Comparison of ENCODE assay signal across 8 cellular contexts in the genomic region with DNA sequence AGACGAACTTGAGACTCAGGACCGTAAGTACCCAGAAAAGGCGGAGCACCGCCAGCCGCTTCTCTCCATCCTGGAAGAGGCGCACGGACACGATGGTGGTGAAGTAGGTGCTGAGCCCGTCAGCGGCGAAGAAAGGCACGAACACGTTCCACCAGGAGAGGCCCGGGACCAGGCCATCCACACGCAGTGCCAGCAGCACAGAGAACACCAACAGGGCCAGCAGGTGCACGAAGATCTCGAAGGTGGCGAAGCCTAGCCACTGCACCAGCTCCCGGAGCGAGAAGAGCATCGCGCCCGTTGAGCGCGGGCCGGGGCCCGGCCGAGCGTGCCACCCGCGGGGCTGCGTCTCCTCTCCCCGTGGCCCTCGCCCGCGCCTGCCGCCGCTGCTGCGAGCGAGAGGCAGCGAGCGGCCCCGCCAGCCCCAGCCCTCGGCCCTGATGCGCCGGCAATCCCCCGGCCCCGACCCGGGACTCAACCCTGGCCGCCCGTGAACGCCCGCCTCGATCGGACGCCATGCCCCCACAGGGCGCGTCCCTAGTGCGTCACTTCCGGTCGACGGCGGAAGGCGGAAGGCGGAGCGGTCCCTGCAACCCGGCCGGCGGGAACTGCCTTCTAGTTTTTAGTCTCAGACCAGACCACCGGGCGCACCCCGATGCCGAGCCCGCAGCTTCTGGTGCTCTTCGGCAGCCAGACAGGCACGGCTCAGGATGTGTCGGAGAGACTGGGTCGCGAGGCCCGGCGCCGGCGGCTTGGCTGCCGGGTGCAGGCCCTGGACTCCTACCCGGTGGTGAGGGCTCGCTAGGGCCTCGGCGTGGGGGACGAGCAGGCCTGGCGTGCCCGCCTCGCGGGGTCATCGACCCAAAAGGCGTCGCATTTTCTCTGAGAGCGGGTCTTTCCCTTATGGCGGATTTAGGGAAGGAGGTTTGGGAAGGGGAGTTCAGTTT. TPM values are rescaled to one million over a fixed set of nuclear protein-coding genes. Genes with fewer than 3 reads are reported as not detected.
DNase-seq lines count a peak whose midpoint lies in the region; ATAC-seq lines count a peak whose summit lies in the region.

TSS of gene NDOR1 (plus strand) at position 575 of the 944 bp plus-strand sequence. CDS start at position 653, 78 bp downstream.
A gene with protein sequence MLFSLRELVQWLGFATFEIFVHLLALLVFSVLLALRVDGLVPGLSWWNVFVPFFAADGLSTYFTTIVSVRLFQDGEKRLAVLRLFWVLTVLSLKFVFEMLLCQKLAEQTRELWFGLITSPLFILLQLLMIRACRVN (minus strand): TSS at position 523 of the 944 bp plus-strand sequence. CDS start 234 bp downstream, at position 289.

- H3K27me3 Mint-ChIP-seq in naive thymus-derived CD8-positive, alpha-beta T cell, result no peaks in the 10 kb centered on the region

- POLR2A ChIA-PET in naive thymus-derived CD8-positive, alpha-beta T cell (lab: Charles Lee), result interaction anchor here (0.6 to 11.7 kb wide), 8 partner anchors 15 to 119 kb away, joined by 3 to 135 read pairs (median 6); partner anchors contain the start of genes ANAPC2, CYSRT1, MAN1B1 and RNF208

- peak; percentile 43 for ATAC-seq in GM21360 (IDR thresholded peaks at IDR 0.05; ENCODE audit: unreplicated experiment)
- peak; percentile 58 to 59 for ATAC-seq in naive thymus-derived CD8-positive, alpha-beta T cell
- ATAC-seq in stimulated activated effector memory CD8-positive, alpha-beta T cell treated with anti-CD3 and anti-CD28 coated beads, Interleukin-12 subunit alpha, Interleukin-12 subunit beta, amount 100 ng/mL, for 72 hours, result peak; percentile 77

- H3K9me3 Mint-ChIP-seq in naive thymus-derived CD8-positive, alpha-beta T cell, result no peaks in the 10 kb centered on the region
- H3K9me3 Mint-ChIP-seq in stimulated activated effector memory CD8-positive, alpha-beta T cell treated with anti-CD3 and anti-CD28 coated beads, Interleukin-12 subunit alpha, Interleukin-12 subunit beta, amount 100 ng/mL, for 72 hours, result no peaks in the 10 kb centered on the region

- peaks cover 0 to 14% (median 0%) of the 10 kb centered on the region in 3 donors for H3K36me3 Mint-ChIP-seq in naive thymus-derived CD8-positive, alpha-beta T cell
- H3K36me3 Mint-ChIP-seq in stimulated activated effector memory CD8-positive, alpha-beta T cell treated with anti-CD3 and anti-CD28 coated beads, Interleukin-12 subunit alpha, Interleukin-12 subunit beta, amount 100 ng/mL, for 72 hours, result peaks cover 50% of the 10 kb centered on the region

- DNase-seq in CD1c-positive myeloid dendritic cell (ENCODE audit: extremely low spot score) (peak; percentile 96), LHCN-M2 (ENCODE audit: low read depth) (peak; percentile 82), SIG-M5 (lab: John Stamatoyannopoulos, UW) (peak; percentile 19), fibroblast of peridontal ligament (ENCODE audit: extremely low read depth) (peak; percentile 71)
- peak; percentile 93 for DNase-seq in activated T-helper 9 cell treated with anti-CD3 and anti-CD28 coated beads, Interleukin-2, amount 50 U/mL, for 16 hours (ENCODE audit: low read depth)
- peak; percentile 87 to 96 (median 92) for DNase-seq in naive thymus-derived CD8-positive, alpha-beta T cell
- DNase-seq in stimulated activated effector memory CD8-positive, alpha-beta T cell treated with anti-CD3 and anti-CD28 coated beads, Interleukin-12 subunit alpha, Interleukin-12 subunit beta, amount 100 ng/mL, for 72 hours (ENCODE audit: low spot score in 2 of 2), result peak; percentile 94 to 97

- H3K4me1 Mint-ChIP-seq in naive thymus-derived CD8-positive, alpha-beta T cell, result peaks cover 22 to 57% (median 47%) of the 10 kb centered on the region in 4 donors
- H3K4me1 Mint-ChIP-seq in stimulated activated effector memory CD8-positive, alpha-beta T cell treated with anti-CD3 and anti-CD28 coated beads, Interleukin-12 subunit alpha, Interleukin-12 subunit beta, amount 100 ng/mL, for 72 hours, result peaks cover 45% of the 10 kb centered on the region

- H3K27ac Mint-ChIP-seq in naive thymus-derived CD8-positive, alpha-beta T cell, result peak within 1 kb of the TSS; percentile 75 to 97 (median 94)
- H3K27ac Mint-ChIP-seq in stimulated activated effector memory CD8-positive, alpha-beta T cell treated with anti-CD3 and anti-CD28 coated beads, Interleukin-12 subunit alpha, Interleukin-12 subunit beta, amount 100 ng/mL, for 72 hours, result peak within 1 kb of the TSS; percentile 97

- H3K4me3 Mint-ChIP-seq in naive thymus-derived CD8-positive, alpha-beta T cell, result peak within 1 kb of the TSS; percentile 86 to 95 (median 92)
- H3K4me3 Mint-ChIP-seq in stimulated activated effector memory CD8-positive, alpha-beta T cell treated with anti-CD3 and anti-CD28 coated beads, Interleukin-12 subunit alpha, Interleukin-12 subunit beta, amount 100 ng/mL, for 72 hours, result peak within 1 kb of the TSS; percentile 94

RNA-seq across cellular contexts. Expression of gene NDOR1, which starts in this region (rescaled TPM):
- total RNA-seq in LHCN-M2 (2014; rRNA removed), result 15.4 and 16.9 TPM in 2 replicates
- polyA plus RNA-seq in LHCN-M2 (2012), result 7.8 TPM
- 10 to 100 TPM; 35.0 to 39.8 TPM for total RNA-seq in naive thymus-derived CD8-positive, alpha-beta T cell
- polyA plus RNA-seq in naive thymus-derived CD8-positive, alpha-beta T cell, result 1 to 10 TPM; 2.4 to 9.5 (median 5.7) TPM

RNA-seq across cellular contexts. Expression of the second gene that starts in this region (rescaled TPM):
- 45.7 and 50.1 TPM in 2 replicates for total RNA-seq in LHCN-M2 (2014; rRNA removed)
- polyA plus RNA-seq in LHCN-M2 (2012), result 28.0 TPM
- 10 to 100 TPM; 42.7 to 43.0 TPM for total RNA-seq in naive thymus-derived CD8-positive, alpha-beta T cell
- 100 to 1,000 TPM; 128 to 163 (median 155) TPM for polyA plus RNA-seq in naive thymus-derived CD8-positive, alpha-beta T cell

Comparison
In these comparisons a context has a peak if more than half of its experiments do, and no peak if none do; other contexts are left out.
1. Peak in every context shown above with its lines: DNase-seq and ATAC-seq.
2. DNase-seq: peak in every context shown above with its lines; median percentile 96 in CD1c-positive myeloid dendritic cell; 96 in stimulated activated effector memory CD8-positive, alpha-beta T cell treated with anti-CD3 and anti-CD28 coated beads, Interleukin-12 subunit alpha, Interleukin-12 subunit beta, amount 100 ng/mL, for 72 hours; 93 in activated T-helper 9 cell treated with anti-CD3 and anti-CD28 coated beads, Interleukin-2, amount 50 U/mL, for 16 hours; 92 in naive thymus-derived CD8-positive, alpha-beta T cell; 82 in LHCN-M2; 71 in fibroblast of peridontal ligament; 19 in SIG-M5.